23 cellular contexts compared by ENCODE assay signal in genomic region chr20:57650266-57650665, GRCh38. TPM values are rescaled to one million over a fixed set of nuclear protein-coding genes. Genes with fewer than 3 reads are reported as not detected.
DNase-seq lines count a peak whose midpoint lies in the region; ATAC-seq and TF ChIP-seq lines count a peak whose summit lies in the region.
"Had no signal": no experiment of that assay in that cellular context is flagged by ENCODE, and none has a peak within 500 bp of the region (broad histone marks: within the 10 kb centered on the region; RNA-seq: fewer than 3 reads in every experiment).

No MANE protein-coding gene starts in this region.

- H3K27me3 Mint-ChIP-seq in WTC11 (ENCODE audit: low read depth) (peaks cover 3% of the 10 kb centered on the region; the same call in 1 of the 2 replicates), nephron progenitor cell (ENCODE audit: low read depth, poor library complexity) (peaks cover 17% of the 10 kb centered on the region)
- H3K27me3 Mint-ChIP-seq: naive thymus-derived CD8-positive, alpha-beta T cell had no signal

- H3K9me3 Mint-ChIP-seq in WTC11 (peaks cover 15% of the 10 kb centered on the region), nephron progenitor cell (peaks cover 9% of the 10 kb centered on the region)
- H3K9me3 Mint-ChIP-seq: activated CD4-positive, alpha-beta T cell treated with anti-CD3 and anti-CD28 coated beads, Interleukin-2, amount 10 ng/mL, durations not matched to agents 24 days and 14 days had no signal

- DNase-seq in activated CD4-positive, CD25-positive, alpha-beta regulatory T cell treated with anti-CD3 and anti-CD28 coated beads, Interleukin-2, amount 50 U/mL, for 72 hours = peak; percentile 12
- DNase-seq in GM03348 (ENCODE audit: low spot score) = peak; percentile 4
- no peak for DNase-seq in WTC11 (ENCODE audit: low spot score)
- DNase-seq in nephron progenitor cell = no peak
- DNase-seq in stimulated activated CD4-positive, alpha-beta T cell treated with anti-CD3 and anti-CD28 coated beads, Interleukin-2, amount 100 ng/mL, for 48 hours = no peak
- DNase-seq: activated CD4-positive, alpha-beta T cell treated with anti-CD3 and anti-CD28 coated beads, Interleukin-2, amount 10 ng/mL, durations not matched to agents 24 days and 14 days; activated gamma-delta T cell; body of pancreas; foreskin melanocyte; mesenchymal stem cell; NCI-H1694; NCI-H226; stimulated activated CD4-positive, alpha-beta T cell treated with anti-CD3 and anti-CD28 coated beads, Interleukin-15, amount 100 ng/mL, for 24 hours had no signal

- H3K4me1 Mint-ChIP-seq in WTC11 (peaks cover 21% of the 10 kb centered on the region), nephron progenitor cell (peaks cover 53% of the 10 kb centered on the region)

- H3K27ac Mint-ChIP-seq in WTC11 (peak overlapping the region; percentile 90), nephron progenitor cell (no peak overlapping the region)
- H3K27ac Mint-ChIP-seq: activated CD4-positive, alpha-beta T cell treated with anti-CD3 and anti-CD28 coated beads, Interleukin-2, amount 10 ng/mL, durations not matched to agents 24 days and 14 days; IgD-negative memory B cell had no signal

- no peak overlapping the region for H3K4me3 Mint-ChIP-seq in WTC11
- H3K4me3 Mint-ChIP-seq in nephron progenitor cell = peak overlapping the region; percentile 19
- H3K4me3 Mint-ChIP-seq: activated CD4-positive, alpha-beta T cell treated with anti-CD3 and anti-CD28 coated beads, Interleukin-2, amount 10 ng/mL, durations not matched to agents 24 days and 14 days; naive thymus-derived CD8-positive, alpha-beta T cell had no signal

- ATAC-seq in activated CD4-positive, CD25-positive, alpha-beta regulatory T cell treated with anti-CD3 and anti-CD28 coated beads, Interleukin-2, amount 50 U/mL, for 24 hours = no peak
- no peak for ATAC-seq in WTC11
- ATAC-seq in HG03354 (IDR thresholded peaks at IDR 0.05; ENCODE audit: poor library complexity, severe bottlenecking, unreplicated experiment) = no peak
- no peak for ATAC-seq in HG03039 (IDR thresholded peaks at IDR 0.05; ENCODE audit: unreplicated experiment)
- ATAC-seq: body of pancreas; naive thymus-derived CD8-positive, alpha-beta T cell; pancreas; sciatic nerve had no signal

- TF ChIP-seq CTCF in WTC11 (IDR thresholded peaks at IDR 0.05) (no peak), nephron progenitor cell (IDR thresholded peaks at IDR 0.05) (no peak)

- peaks cover 22% of the 10 kb centered on the region for H3K36me3 Mint-ChIP-seq in WTC11
- H3K36me3 Mint-ChIP-seq in nephron progenitor cell (ENCODE audit: low read depth) = peaks cover 15% of the 10 kb centered on the region
- H3K36me3 Mint-ChIP-seq: IgD-negative memory B cell had no signal

- CTCF ChIA-PET in WTC11 (lab: Charles Lee) = no interaction called here

- POLR2A ChIA-PET in WTC11 (lab: Charles Lee) = no interaction called here

TF ChIP-seq in WTC11, 78 proteins besides CTCF, POLR2A, EP300 and RAD21 (continues in another document):
- TF ChIP-seq, protein P1, sequence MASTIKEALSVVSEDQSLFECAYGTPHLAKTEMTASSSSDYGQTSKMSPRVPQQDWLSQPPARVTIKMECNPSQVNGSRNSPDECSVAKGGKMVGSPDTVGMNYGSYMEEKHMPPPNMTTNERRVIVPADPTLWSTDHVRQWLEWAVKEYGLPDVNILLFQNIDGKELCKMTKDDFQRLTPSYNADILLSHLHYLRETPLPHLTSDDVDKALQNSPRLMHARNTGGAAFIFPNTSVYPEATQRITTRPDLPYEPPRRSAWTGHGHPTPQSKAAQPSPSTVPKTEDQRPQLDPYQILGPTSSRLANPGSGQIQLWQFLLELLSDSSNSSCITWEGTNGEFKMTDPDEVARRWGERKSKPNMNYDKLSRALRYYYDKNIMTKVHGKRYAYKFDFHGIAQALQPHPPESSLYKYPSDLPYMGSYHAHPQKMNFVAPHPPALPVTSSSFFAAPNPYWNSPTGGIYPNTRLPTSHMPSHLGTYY (CRISPR knock-in tag; IDR thresholded peaks at IDR 0.05) = no peak
- no peak for TF ChIP-seq MXD4 (CRISPR knock-in tag; IDR thresholded peaks at IDR 0.05; ENCODE audit: borderline replicate concordance)
- TF ChIP-seq, protein P2, sequence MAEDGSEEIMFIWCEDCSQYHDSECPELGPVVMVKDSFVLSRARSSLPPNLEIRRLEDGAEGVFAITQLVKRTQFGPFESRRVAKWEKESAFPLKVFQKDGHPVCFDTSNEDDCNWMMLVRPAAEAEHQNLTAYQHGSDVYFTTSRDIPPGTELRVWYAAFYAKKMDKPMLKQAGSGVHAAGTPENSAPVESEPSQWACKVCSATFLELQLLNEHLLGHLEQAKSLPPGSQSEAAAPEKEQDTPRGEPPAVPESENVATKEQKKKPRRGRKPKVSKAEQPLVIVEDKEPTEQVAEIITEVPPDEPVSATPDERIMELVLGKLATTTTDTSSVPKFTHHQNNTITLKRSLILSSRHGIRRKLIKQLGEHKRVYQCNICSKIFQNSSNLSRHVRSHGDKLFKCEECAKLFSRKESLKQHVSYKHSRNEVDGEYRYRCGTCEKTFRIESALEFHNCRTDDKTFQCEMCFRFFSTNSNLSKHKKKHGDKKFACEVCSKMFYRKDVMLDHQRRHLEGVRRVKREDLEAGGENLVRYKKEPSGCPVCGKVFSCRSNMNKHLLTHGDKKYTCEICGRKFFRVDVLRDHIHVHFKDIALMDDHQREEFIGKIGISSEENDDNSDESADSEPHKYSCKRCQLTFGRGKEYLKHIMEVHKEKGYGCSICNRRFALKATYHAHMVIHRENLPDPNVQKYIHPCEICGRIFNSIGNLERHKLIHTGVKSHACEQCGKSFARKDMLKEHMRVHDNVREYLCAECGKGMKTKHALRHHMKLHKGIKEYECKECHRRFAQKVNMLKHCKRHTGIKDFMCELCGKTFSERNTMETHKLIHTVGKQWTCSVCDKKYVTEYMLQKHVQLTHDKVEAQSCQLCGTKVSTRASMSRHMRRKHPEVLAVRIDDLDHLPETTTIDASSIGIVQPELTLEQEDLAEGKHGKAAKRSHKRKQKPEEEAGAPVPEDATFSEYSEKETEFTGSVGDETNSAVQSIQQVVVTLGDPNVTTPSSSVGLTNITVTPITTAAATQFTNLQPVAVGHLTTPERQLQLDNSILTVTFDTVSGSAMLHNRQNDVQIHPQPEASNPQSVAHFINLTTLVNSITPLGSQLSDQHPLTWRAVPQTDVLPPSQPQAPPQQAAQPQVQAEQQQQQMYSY (CRISPR knock-in tag; IDR thresholded peaks at IDR 0.05) = no peak
- TF ChIP-seq SOX15 (CRISPR knock-in tag; IDR thresholded peaks at IDR 0.05) = no peak
- TF ChIP-seq ATF2 (CRISPR knock-in tag; IDR thresholded peaks at IDR 0.05; ENCODE audit: borderline replicate concordance, low read depth) = no peak
- no peak for TF ChIP-seq ESRRA (CRISPR knock-in tag; IDR thresholded peaks at IDR 0.05; ENCODE audit: borderline replicate concordance)
- no peak for TF ChIP-seq EMX1 (CRISPR knock-in tag; IDR thresholded peaks at IDR 0.05)
- no peak for TF ChIP-seq JUN (CRISPR knock-in tag; IDR thresholded peaks at IDR 0.05)
- TF ChIP-seq NFATC4 (CRISPR knock-in tag; IDR thresholded peaks at IDR 0.05) = no peak
- TF ChIP-seq ETV6 (CRISPR knock-in tag; IDR thresholded peaks at IDR 0.05) = no peak
- no peak for TF ChIP-seq FOXP4 (CRISPR knock-in tag; IDR thresholded peaks at IDR 0.05)
- TF ChIP-seq, protein P3, sequence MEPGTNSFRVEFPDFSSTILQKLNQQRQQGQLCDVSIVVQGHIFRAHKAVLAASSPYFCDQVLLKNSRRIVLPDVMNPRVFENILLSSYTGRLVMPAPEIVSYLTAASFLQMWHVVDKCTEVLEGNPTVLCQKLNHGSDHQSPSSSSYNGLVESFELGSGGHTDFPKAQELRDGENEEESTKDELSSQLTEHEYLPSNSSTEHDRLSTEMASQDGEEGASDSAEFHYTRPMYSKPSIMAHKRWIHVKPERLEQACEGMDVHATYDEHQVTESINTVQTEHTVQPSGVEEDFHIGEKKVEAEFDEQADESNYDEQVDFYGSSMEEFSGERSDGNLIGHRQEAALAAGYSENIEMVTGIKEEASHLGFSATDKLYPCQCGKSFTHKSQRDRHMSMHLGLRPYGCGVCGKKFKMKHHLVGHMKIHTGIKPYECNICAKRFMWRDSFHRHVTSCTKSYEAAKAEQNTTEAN (CRISPR knock-in tag; IDR thresholded peaks at IDR 0.05) = no peak
- TF ChIP-seq ZNF671 (CRISPR knock-in tag; IDR thresholded peaks at IDR 0.05) = no peak

RNA-seq across cellular contexts. Expression of gene ZBP1, which starts 30.0 kb away (rescaled TPM):
- total RNA-seq in WTC11 (2021) = not detected in 3 replicates
- total RNA-seq: A673, H1, kidney epithelial cell had no signal

RNA-seq across cellular contexts. Expression of gene PMEPA1, which starts 59.5 kb away (rescaled TPM):
- 29.8 to 40.6 TPM (median 31.0 TPM) in 3 replicates for total RNA-seq in WTC11 (2021)

Comparison
In these comparisons a context has a peak if more than half of its experiments do, and no peak if none do; other contexts are left out.
1. DNase-seq: peak in activated CD4-positive, CD25-positive, alpha-beta regulatory T cell treated with anti-CD3 and anti-CD28 coated beads, Interleukin-2, amount 50 U/mL, for 72 hours (single experiment) and GM03348 (single experiment); none in WTC11 (single experiment), nephron progenitor cell (single experiment) and stimulated activated CD4-positive, alpha-beta T cell treated with anti-CD3 and anti-CD28 coated beads, Interleukin-2, amount 100 ng/mL, for 48 hours (0 of 2).